In genomic region chr2:241363316-241363879, GRCh38 we compare ENCODE assay signal across 1 cellular context.
TF ChIP-seq lines count a peak whose summit lies in the region.

No MANE protein-coding gene starts in this region.

TF ChIP-seq in H1, 55 proteins besides CTCF, POLR2A, EP300 and RAD21:
- TF ChIP-seq CHD2 (IDR thresholded peaks at IDR 0.05; ENCODE audit: low read length) = no peak
- TF ChIP-seq SIX5 (IDR thresholded peaks at IDR 0.05; ENCODE audit: low read depth, low read length) = no peak
- TF ChIP-seq CBX8 (IDR thresholded peaks at IDR 0.05; ENCODE audit: borderline replicate concordance, low read depth, low read length) = no peak
- no peak for TF ChIP-seq CTBP2 (IDR thresholded peaks at IDR 0.05; ENCODE audit: borderline replicate concordance, insufficient read depth, insufficient read length, low read length)
- no peak for TF ChIP-seq KDM1A (IDR thresholded peaks at IDR 0.05; ENCODE audit: borderline replicate concordance, low read length)
- TF ChIP-seq CHD1 (IDR thresholded peaks at IDR 0.05; ENCODE audit: low read depth, low read length) = no peak
